Comparison of ENCODE assay signal across 1 cellular context in the genomic region with DNA sequence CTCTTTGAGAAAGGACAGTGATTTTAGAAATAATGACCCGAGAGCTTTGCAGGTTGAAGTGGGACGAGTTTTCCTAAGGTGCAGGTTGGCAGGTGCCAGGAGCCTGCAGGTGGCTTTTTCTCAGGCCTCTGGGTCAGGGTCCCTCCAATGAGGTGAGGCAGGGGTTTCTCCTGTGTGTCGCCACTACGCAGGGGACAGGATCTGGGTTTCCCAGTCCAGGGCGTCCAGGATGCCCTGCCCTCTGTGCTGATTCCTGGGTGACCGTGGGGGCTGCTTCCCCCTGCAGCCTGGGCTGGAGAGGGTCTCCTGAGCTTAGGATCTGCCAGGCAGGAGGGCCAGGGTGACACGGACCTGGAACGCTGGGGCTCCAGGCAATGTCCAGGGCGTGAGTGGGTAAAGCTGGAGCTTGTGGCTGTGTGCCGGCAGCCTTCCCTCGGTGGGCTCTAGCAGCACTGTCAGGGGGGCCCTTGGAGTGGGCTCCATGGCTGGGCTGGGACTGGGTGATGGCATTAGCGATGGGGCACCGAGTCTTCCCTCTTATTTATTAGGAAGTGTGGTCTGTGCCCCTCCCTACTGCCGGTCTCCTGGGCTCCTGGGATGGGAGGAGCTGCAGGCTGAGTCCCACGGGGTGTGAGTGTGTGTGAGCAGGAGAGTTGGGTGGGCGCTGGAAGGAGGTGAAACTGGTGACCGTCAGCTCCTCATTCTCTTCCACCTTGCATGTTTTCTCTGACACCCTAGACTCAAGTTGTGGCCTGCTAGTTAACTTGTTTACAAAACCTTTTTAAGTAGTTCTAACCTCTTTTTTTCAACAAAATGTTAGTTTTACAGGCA.
TF ChIP-seq lines count a peak whose summit lies in the region.

No MANE protein-coding gene starts in this region.

TF ChIP-seq in HepG2, 621 proteins besides CTCF, POLR2A, EP300 and RAD21:
- TF ChIP-seq ZNF230 (CRISPR knock-in tag; IDR thresholded peaks at IDR 0.05): no peak
- no peak for TF ChIP-seq ZNF670 (CRISPR knock-in tag; IDR thresholded peaks at IDR 0.05; ENCODE audit: borderline replicate concordance)
- TF ChIP-seq, protein P1, sequence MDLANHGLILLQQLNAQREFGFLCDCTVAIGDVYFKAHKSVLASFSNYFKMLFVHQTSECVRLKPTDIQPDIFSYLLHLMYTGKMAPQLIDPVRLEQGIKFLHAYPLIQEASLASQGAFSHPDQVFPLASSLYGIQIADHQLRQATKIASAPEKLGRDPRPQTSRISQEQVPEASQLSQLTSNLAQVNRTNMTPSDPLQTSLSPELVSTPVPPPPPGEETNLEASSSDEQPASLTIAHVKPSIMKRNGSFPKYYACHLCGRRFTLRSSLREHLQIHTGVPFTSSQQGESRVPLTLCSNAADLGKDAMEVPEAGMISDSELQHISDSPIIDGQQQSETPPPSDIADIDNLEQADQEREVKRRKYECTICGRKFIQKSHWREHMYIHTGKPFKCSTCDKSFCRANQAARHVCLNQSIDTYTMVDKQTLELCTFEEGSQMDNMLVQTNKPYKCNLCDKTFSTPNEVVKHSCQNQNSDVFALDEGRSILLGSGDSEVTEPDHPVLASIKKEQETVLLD (CRISPR knock-in tag; IDR thresholded peaks at IDR 0.05; ENCODE audit: low read depth): no peak
- no peak for TF ChIP-seq FOXC1 (CRISPR knock-in tag; IDR thresholded peaks at IDR 0.05; ENCODE audit: borderline replicate concordance)
- TF ChIP-seq ZNF768 (CRISPR knock-in tag; IDR thresholded peaks at IDR 0.05): no peak
- TF ChIP-seq, protein P2, sequence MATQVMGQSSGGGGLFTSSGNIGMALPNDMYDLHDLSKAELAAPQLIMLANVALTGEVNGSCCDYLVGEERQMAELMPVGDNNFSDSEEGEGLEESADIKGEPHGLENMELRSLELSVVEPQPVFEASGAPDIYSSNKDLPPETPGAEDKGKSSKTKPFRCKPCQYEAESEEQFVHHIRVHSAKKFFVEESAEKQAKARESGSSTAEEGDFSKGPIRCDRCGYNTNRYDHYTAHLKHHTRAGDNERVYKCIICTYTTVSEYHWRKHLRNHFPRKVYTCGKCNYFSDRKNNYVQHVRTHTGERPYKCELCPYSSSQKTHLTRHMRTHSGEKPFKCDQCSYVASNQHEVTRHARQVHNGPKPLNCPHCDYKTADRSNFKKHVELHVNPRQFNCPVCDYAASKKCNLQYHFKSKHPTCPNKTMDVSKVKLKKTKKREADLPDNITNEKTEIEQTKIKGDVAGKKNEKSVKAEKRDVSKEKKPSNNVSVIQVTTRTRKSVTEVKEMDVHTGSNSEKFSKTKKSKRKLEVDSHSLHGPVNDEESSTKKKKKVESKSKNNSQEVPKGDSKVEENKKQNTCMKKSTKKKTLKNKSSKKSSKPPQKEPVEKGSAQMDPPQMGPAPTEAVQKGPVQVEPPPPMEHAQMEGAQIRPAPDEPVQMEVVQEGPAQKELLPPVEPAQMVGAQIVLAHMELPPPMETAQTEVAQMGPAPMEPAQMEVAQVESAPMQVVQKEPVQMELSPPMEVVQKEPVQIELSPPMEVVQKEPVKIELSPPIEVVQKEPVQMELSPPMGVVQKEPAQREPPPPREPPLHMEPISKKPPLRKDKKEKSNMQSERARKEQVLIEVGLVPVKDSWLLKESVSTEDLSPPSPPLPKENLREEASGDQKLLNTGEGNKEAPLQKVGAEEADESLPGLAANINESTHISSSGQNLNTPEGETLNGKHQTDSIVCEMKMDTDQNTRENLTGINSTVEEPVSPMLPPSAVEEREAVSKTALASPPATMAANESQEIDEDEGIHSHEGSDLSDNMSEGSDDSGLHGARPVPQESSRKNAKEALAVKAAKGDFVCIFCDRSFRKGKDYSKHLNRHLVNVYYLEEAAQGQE (IDR thresholded peaks at IDR 0.05; ENCODE audit: borderline replicate concordance in 1 of 2, low read depth in 1 of 2, low read length in 2 of 2): no peak
- TF ChIP-seq, protein P3, sequence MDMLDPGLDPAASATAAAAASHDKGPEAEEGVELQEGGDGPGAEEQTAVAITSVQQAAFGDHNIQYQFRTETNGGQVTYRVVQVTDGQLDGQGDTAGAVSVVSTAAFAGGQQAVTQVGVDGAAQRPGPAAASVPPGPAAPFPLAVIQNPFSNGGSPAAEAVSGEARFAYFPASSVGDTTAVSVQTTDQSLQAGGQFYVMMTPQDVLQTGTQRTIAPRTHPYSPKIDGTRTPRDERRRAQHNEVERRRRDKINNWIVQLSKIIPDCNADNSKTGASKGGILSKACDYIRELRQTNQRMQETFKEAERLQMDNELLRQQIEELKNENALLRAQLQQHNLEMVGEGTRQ (IDR thresholded peaks at IDR 0.05; ENCODE audit: low read depth, low read length): no peak
- TF ChIP-seq, protein P3 (CRISPR knock-in tag; IDR thresholded peaks at IDR 0.05; ENCODE audit: borderline replicate concordance): no peak
